ENCODE assay signal across 9 cellular contexts in genomic region chr10:3749597-3750351, GRCh38. TPM values are rescaled to one million over a fixed set of nuclear protein-coding genes. Genes with fewer than 3 reads are reported as not detected.
DNase-seq lines count a peak whose midpoint lies in the region; ATAC-seq, FAIRE-seq and TF ChIP-seq lines count a peak whose summit lies in the region.
"Had no signal": no experiment of that assay in that cellular context is flagged by ENCODE, and none has a peak within 500 bp of the region (broad histone marks: within the 10 kb centered on the region; RNA-seq: fewer than 3 reads in every experiment).

No MANE protein-coding gene starts in this region.

- POLR2A ChIA-PET in GM12878 (lab: Charles Lee) (interaction anchor here (1.0 to 1.3 kb wide), 4 partner anchors 8 to 60 kb away, joined by 3 to 9 read pairs (median 4); no protein-coding TSS in a partner anchor), HepG2 (lab: Yijun Ruan, JAX) (interaction anchor here (1.2 to 2.5 kb wide), 3 partner anchors 10 to 36 kb away, joined by 3 to 11 read pairs (median 3); partner anchors contain the start of gene KLF6), T-cell (lab: Charles Lee) (interaction anchor here in 1 of 2 donors (0.6 kb wide), 1 partner anchor 46 kb away, joined by 4 read pairs; no protein-coding TSS in a partner anchor)

- peak; percentile 61 for ATAC-seq in GM21786 (IDR thresholded peaks at IDR 0.05; ENCODE audit: unreplicated experiment)
- peak; percentile 65 for ATAC-seq in GM12878
- peak; percentile 32; the same call in 2 of the 3 replicates for ATAC-seq in HepG2
- ATAC-seq in T-cell (replicated peaks in 1 of 4), result no peak

- H3K9me3 ChIP-seq in GM12878 (replicated peaks; ENCODE audit: control insufficient read depth, insufficient read depth, low read length) (no peaks in the 10 kb centered on the region), HepG2 (ENCODE audit: low read length) (no peaks in the 10 kb centered on the region), tibial nerve (no peaks in the 10 kb centered on the region)

- intact Hi-C loops in GM12878 (cut with micrococcal nuclease; ENCODE audit: unreplicated experiment) (no loop called here), HepG2 (cut with micrococcal nuclease; ENCODE audit: unreplicated experiment) (loop anchor here (2.0 kb wide), 1 partner anchor 15 kb away; no protein-coding TSS in a partner anchor)

- BruUV-seq in GM12878 (replicated peaks; lab: Mats Ljungman, UMichigan) (no TSS peak), HepG2 (replicated peaks; lab: Mats Ljungman, UMichigan) (no TSS peak)

- SMC1A ChIA-PET in GM12878 (lab: Charles Lee; ENCODE audit: uncharacterized antibody, unreplicated experiment), result interaction anchor here (0.7 to 2.0 kb wide), 14 partner anchors 9 to 266 kb away, joined by 3 to 16 read pairs (median 4); no protein-coding TSS in a partner anchor

- H3K9me3 Mint-ChIP-seq in T-cell, result no peaks in the 10 kb centered on the region

- no peaks in the 10 kb centered on the region for H3K27me3 ChIP-seq in GM12878 (replicated peaks in 1 of 2; ENCODE audit: control insufficient read depth in 2 of 2, insufficient read depth in 2 of 2, low read length in 1 of 2)
- no peaks in the 10 kb centered on the region for H3K27me3 ChIP-seq in HepG2 (ENCODE audit: control insufficient read depth in 1 of 2, insufficient read depth in 2 of 2, low read length in 2 of 2)
- H3K27me3 ChIP-seq in tibial nerve, result no peaks in the 10 kb centered on the region

- H4K20me1 ChIP-seq in GM12878 (ENCODE audit: control insufficient read depth, insufficient read depth) (no peaks in the 10 kb centered on the region), HepG2 (ENCODE audit: insufficient read depth, low read length) (no peaks in the 10 kb centered on the region)

- TF ChIP-seq EP300 in GM12878 (IDR thresholded peaks at IDR 0.05; ENCODE audit: borderline replicate concordance in 1 of 2, control insufficient read depth in 1 of 2, low read depth in 2 of 2, low read length in 2 of 2) (no peak), HepG2 (IDR thresholded peaks at IDR 0.05; ENCODE audit: low read depth in 2 of 2, low read length in 2 of 2) (no peak), HepG2 (CRISPR knock-in tag; IDR thresholded peaks at IDR 0.05; ENCODE audit: borderline replicate concordance) (no peak), tibial nerve (IDR thresholded peaks at IDR 0.05) (peak in 1 of 2 donors; percentile 71)

- no peaks in the 10 kb centered on the region for H3K36me3 ChIP-seq in GM12878 (ENCODE audit: control insufficient read depth in 2 of 2, insufficient read depth in 2 of 2, low read length in 1 of 2)
- no peaks in the 10 kb centered on the region for H3K36me3 ChIP-seq in HepG2 (replicated peaks in 1 of 2; ENCODE audit: control insufficient read depth in 1 of 2, insufficient read depth in 2 of 2, low read length in 2 of 2)
- H3K36me3 ChIP-seq in tibial nerve, result no peaks in the 10 kb centered on the region

- RAD21 ChIA-PET in GM12878 (lab: Charles Lee; ENCODE audit: unreplicated experiment), result interaction anchor here (0.9 to 2.8 kb wide), 10 partner anchors 8 to 125 kb away, joined by 3 to 12 read pairs (median 4); no protein-coding TSS in a partner anchor

- in situ Hi-C loops in GM12878 (cut with MboI) (no loop called here), HepG2 (cut with HindIII; ENCODE audit: extremely low pct_ligation_motif_present, low pct_unique_long_range_greater_than_20kb) (loop anchor here (25.0 kb wide), 1 partner anchor 512 kb away; no protein-coding TSS in a partner anchor)

- H3K36me3 Mint-ChIP-seq in T-cell, result no peaks in the 10 kb centered on the region

- CTCF ChIA-PET in GM12878 (lab: Yijun Ruan, JAX) (interaction anchor here (1.4 to 2.1 kb wide), 4 partner anchors 8 to 152 kb away, joined by 3 to 11 read pairs (median 4); no protein-coding TSS in a partner anchor), HepG2 (lab: Yijun Ruan, JAX; ENCODE audit: low intra/inter-chr PET ratio, low total read pairs) (no interaction called here), T-cell (lab: Charles Lee) (no interaction called here)

- H3K4me1 ChIP-seq in GM12878 (ENCODE audit: control insufficient read depth, insufficient read depth, low read length) (peaks cover 6% of the 10 kb centered on the region), HepG2 (ENCODE audit: insufficient read depth, low read length) (peaks cover 78% of the 10 kb centered on the region), tibial nerve (peaks cover 0 to 36% (median 8%) of the 10 kb centered on the region in 4 donors)

- FAIRE-seq in GM12878 (lab: Jason Lieb, UNC), result no peak
- no peak for FAIRE-seq in HepG2 (lab: Jason Lieb, UNC)
- FAIRE-seq: TTC549 had no signal

- H3K4me1 Mint-ChIP-seq in T-cell, result peaks cover 0 to 8% (median 2%) of the 10 kb centered on the region in 3 donors

- H2AFZ ChIP-seq in GM12878 (ENCODE audit: control insufficient read depth, low read depth, low read length) (peak overlapping the region; percentile 77), HepG2 (ENCODE audit: low read length) (peak overlapping the region; percentile 15)

- TF ChIP-seq CTCF in GM12878 (IDR thresholded peaks at IDR 0.05 in 2 of 3, conservative IDR thresholded peaks at IDR 0.05 in 1 of 3; ENCODE audit: control insufficient read depth in 2 of 3, extremely low read depth in 1 of 3, insufficient read depth in 1 of 3, low read depth in 3 of 3, low read length in 3 of 3) (no peak), HepG2 (CRISPR knock-in tag; IDR thresholded peaks at IDR 0.05) (no peak), tibial nerve (IDR thresholded peaks at IDR 0.05) (no peak)

- no peak overlapping the region for H3K27ac Mint-ChIP-seq in T-cell

- no peak overlapping the region for H3K4me3 Mint-ChIP-seq in T-cell

- H3K4me2 ChIP-seq in GM12878 (ENCODE audit: control insufficient read depth, insufficient read depth), result peak overlapping the region; percentile 55; the same call in 1 of the 2 replicates
- peak overlapping the region; percentile 81 for H3K4me2 ChIP-seq in HepG2 (ENCODE audit: low read depth, low read length)

- no peaks in the 10 kb centered on the region for H3K79me2 ChIP-seq in GM12878 (ENCODE audit: control insufficient read depth, insufficient read depth, low read length)
- no peaks in the 10 kb centered on the region for H3K79me2 ChIP-seq in HepG2 (ENCODE audit: insufficient read depth, low read length)

- 29% methylated on average over 15 of the region's 15 CpGs for WGBS in GM12878 (ENCODE audit: insufficient coverage, insufficient replicate concordance, low lambda C conversion rate, missing lambda C conversion rate)
- 12% methylated on average over 10 of the region's 15 CpGs for WGBS in HepG2 (ENCODE audit: low lambda C conversion rate)
- WGBS in tibial nerve, 2 donors, result 32 to 37% methylated on average over 15 of the region's 15 CpGs

- H3K9ac ChIP-seq in GM12878 (ENCODE audit: control insufficient read depth, insufficient read depth, low read length), result no peak overlapping the region; the same call in 1 of the 2 replicates
- H3K9ac ChIP-seq in HepG2 (ENCODE audit: insufficient read depth, low read depth, low read length), result no peak overlapping the region; the same call in 1 of the 2 replicates

- TF ChIP-seq POLR2A in GM12878 (IDR thresholded peaks at IDR 0.05; ENCODE audit: low read depth, low read length), result no peak
- no peak for TF ChIP-seq POLR2A in HepG2 (IDR thresholded peaks at IDR 0.05; ENCODE audit: insufficient read depth in 1 of 2, low read depth in 2 of 2, low read length in 2 of 2)
- no peak for TF ChIP-seq POLR2A in tibial nerve (IDR thresholded peaks at IDR 0.05)

- no peaks in the 10 kb centered on the region for H3K27me3 Mint-ChIP-seq in T-cell

- H3K27ac ChIP-seq in GM12878 (ENCODE audit: control insufficient read depth, insufficient read depth) (peak overlapping the region; percentile 13; the same call in 1 of the 2 replicates), HepG2 (ENCODE audit: extremely low read length, insufficient read depth, low read length) (no peak overlapping the region), tibial nerve (peak overlapping the region; percentile 5 to 74 (median 38))

- TF ChIP-seq RAD21 in GM12878 (IDR thresholded peaks at IDR 0.05; ENCODE audit: insufficient read depth, low read depth, low read length) (no peak), HepG2 (CRISPR knock-in tag; IDR thresholded peaks at IDR 0.05) (no peak)

- H3K4me3 ChIP-seq in GM12878 (no peak overlapping the region), HepG2 (replicated peaks in 1 of 3; ENCODE audit: insufficient read depth in 1 of 3, low read depth in 2 of 3, low read length in 3 of 3) (peak overlapping the region; percentile 4 to 53 (median 52); a peak in 5 of 6 replicates), tibial nerve (peak overlapping the region in 2 of 4 donors; percentile 1 to 29)

- peak; percentile 62 for DNase-seq in A172 (ENCODE audit: low spot score)
- no peak for DNase-seq in GM12878 (ENCODE audit: low read depth, low spot score)
- DNase-seq in HepG2 (ENCODE audit: low spot score), result peak; percentile 31
- DNase-seq in tibial nerve (ENCODE audit: low spot score in 2 of 2), result no peak
- DNase-seq in KG1 (lab: John Stamatoyannopoulos, UW), result no peak
- no peak for DNase-seq in T1000 (lab: John Stamatoyannopoulos, UW)
- no peak for DNase-seq in T-cell

RNA-seq across cellular contexts. Expression of gene KLF6, which starts 35.2 kb away (rescaled TPM):
- 20.3 and 20.4 TPM in 2 replicates for total RNA-seq in A172 (2014; rRNA removed; shearing (Covaris generic))
- 102 and 109 TPM in 2 replicates for total RNA-seq in GM12878 (2013; cell fraction: nucleolus; rRNA removed)
- total RNA-seq in GM12878 (2014; rRNA removed), result 17.6 and 19.9 TPM in 2 replicates
- 16.1 and 16.2 TPM in 2 replicates for total RNA-seq in GM12878 (2014; rRNA removed; fragmentation: Illumina TruSeq; extraction: Trizol)
- 42.1 and 47.3 TPM in 2 replicates for total RNA-seq in GM12878 (2021)
- 25.2 TPM for polyA plus RNA-seq in GM12878 (2011; ENCODE audit: low read depth)
- polyA plus RNA-seq in GM12878 (2011; rRNA removed), result 31.5 and 32.0 TPM in 2 replicates
- 29.9 and 31.3 TPM in 2 replicates for polyA plus RNA-seq in GM12878 (2011; cell fraction: cytosol; rRNA removed)
- polyA plus RNA-seq in GM12878 (2011; cell fraction: nucleus; rRNA removed), result 60.5 and 74.6 TPM in 2 replicates
- polyA plus RNA-seq in GM12878 (2012), result 49.8 and 49.9 TPM in 2 replicates
- polyA plus RNA-seq in GM12878 (2014; fragmentation: Illumina TruSeq; extraction: Trizol), result 21.6 and 26.4 TPM in 2 replicates
- polyA plus RNA-seq in GM12878 (2014; fragmentation: Nextera tagmentation; extraction: Ambion mirVana), result 10 to 100 TPM in 1 of 2 experiments, 1 to 10 TPM in 1; 7.4 to 15.4 TPM
- 20.2 and 25.4 TPM in 2 replicates for polyA plus RNA-seq in GM12878 (2014; rRNA removed)
- polyA plus RNA-seq in GM12878 (2016; fragmentation: Nextera tagmentation; extraction: Ambion mirVana), result 10 to 100 TPM; 48.6 to 54.1 TPM
- 78.3 and 96.8 TPM in 2 replicates for polyA minus RNA-seq in GM12878 (2011; rRNA and poly(A)+ RNA removed)
- polyA minus RNA-seq in GM12878 (2011; cell fraction: cytosol; rRNA and poly(A)+ RNA removed), result 15.2 and 23.9 TPM in 2 replicates
- 201 and 273 TPM in 2 replicates for polyA minus RNA-seq in GM12878 (2011; cell fraction: nucleus; rRNA and poly(A)+ RNA removed)
- 13.5 and 27.0 TPM in 2 replicates for total RNA-seq in HepG2 (2016; rRNA removed; fragmentation: Illumina TruSeq; extraction: Trizol)
- 17.4 and 21.1 TPM in 2 replicates for total RNA-seq in HepG2 (2016; cell fraction: cytosol; rRNA removed; fragmentation: Illumina TruSeq; extraction: Trizol; ENCODE audit: low read depth)
- 13.7 and 28.9 TPM in 2 replicates for total RNA-seq in HepG2 (2016; cell fraction: insoluble cytoplasmic fraction; rRNA removed; fragmentation: Illumina TruSeq; extraction: Trizol)
- 23.0 and 29.0 TPM in 2 replicates for total RNA-seq in HepG2 (2016; cell fraction: membrane; rRNA removed; fragmentation: Illumina TruSeq; extraction: Trizol)
- 106 and 113 TPM in 2 replicates for total RNA-seq in HepG2 (2016; cell fraction: nucleus; rRNA removed; fragmentation: Illumina TruSeq; extraction: Trizol)
- 71.9 and 75.4 TPM in 2 replicates for polyA plus RNA-seq in HepG2 (2011; rRNA removed)
- polyA plus RNA-seq in HepG2 (2011; cell fraction: cytosol; rRNA removed), result 35.6 and 36.3 TPM in 2 replicates
- 201 and 233 TPM in 2 replicates for polyA plus RNA-seq in HepG2 (2011; cell fraction: nucleus; rRNA removed)
- 28.6 and 64.6 TPM in 2 replicates for polyA plus RNA-seq in HepG2 (2012)
- polyA plus RNA-seq in HepG2 (2016; cell fraction: cytosol; fragmentation: Illumina TruSeq; extraction: Trizol; ENCODE audit: low read depth), result 2.8 and 3.6 TPM in 2 replicates
- polyA plus RNA-seq in HepG2 (2016; cell fraction: insoluble cytoplasmic fraction; fragmentation: Illumina TruSeq; extraction: Trizol; ENCODE audit: low read depth), result 25.4 and 29.8 TPM in 2 replicates
- 11.0 and 14.7 TPM in 2 replicates for polyA plus RNA-seq in HepG2 (2016; cell fraction: membrane; fragmentation: Illumina TruSeq; extraction: Trizol; ENCODE audit: low read depth)
- 165 and 176 TPM in 2 replicates for polyA plus RNA-seq in HepG2 (2016; cell fraction: nucleus; fragmentation: Illumina TruSeq; extraction: Trizol; ENCODE audit: insufficient read depth, low read depth)
- 46.3 and 318 TPM in 2 replicates for polyA minus RNA-seq in HepG2 (2011; rRNA and poly(A)+ RNA removed; ENCODE audit: low replicate concordance)
- 50.8 and 67.4 TPM in 2 replicates for polyA minus RNA-seq in HepG2 (2011; cell fraction: cytosol; rRNA and poly(A)+ RNA removed)
- 544 and 615 TPM in 2 replicates for polyA minus RNA-seq in HepG2 (2011; cell fraction: nucleus; rRNA and poly(A)+ RNA removed)
- 100 to 1,000 TPM; 156 to 226 (median 189) TPM for total RNA-seq in tibial nerve
- total RNA-seq in T-cell, result 1,000 to 10,000 TPM in 1 of 5 donors, 100 to 1,000 TPM in 4; 285 to 1,180 (median 400) TPM

Comparison
In these comparisons a context has a peak if more than half of its experiments do, and no peak if none do; other contexts are left out.
1. DNase-seq: peak in A172 (single experiment) and HepG2 (single experiment); none in GM12878 (single experiment), tibial nerve (0 of 2), KG1 (single experiment), T1000 (single experiment) and T-cell (0 of 34).
2. ATAC-seq: peak in GM21786 (single experiment), GM12878 (single experiment) and HepG2 (single experiment); none in T-cell (0 of 4).